ENCODE assay signal across 1 cellular context in the genomic region with DNA sequence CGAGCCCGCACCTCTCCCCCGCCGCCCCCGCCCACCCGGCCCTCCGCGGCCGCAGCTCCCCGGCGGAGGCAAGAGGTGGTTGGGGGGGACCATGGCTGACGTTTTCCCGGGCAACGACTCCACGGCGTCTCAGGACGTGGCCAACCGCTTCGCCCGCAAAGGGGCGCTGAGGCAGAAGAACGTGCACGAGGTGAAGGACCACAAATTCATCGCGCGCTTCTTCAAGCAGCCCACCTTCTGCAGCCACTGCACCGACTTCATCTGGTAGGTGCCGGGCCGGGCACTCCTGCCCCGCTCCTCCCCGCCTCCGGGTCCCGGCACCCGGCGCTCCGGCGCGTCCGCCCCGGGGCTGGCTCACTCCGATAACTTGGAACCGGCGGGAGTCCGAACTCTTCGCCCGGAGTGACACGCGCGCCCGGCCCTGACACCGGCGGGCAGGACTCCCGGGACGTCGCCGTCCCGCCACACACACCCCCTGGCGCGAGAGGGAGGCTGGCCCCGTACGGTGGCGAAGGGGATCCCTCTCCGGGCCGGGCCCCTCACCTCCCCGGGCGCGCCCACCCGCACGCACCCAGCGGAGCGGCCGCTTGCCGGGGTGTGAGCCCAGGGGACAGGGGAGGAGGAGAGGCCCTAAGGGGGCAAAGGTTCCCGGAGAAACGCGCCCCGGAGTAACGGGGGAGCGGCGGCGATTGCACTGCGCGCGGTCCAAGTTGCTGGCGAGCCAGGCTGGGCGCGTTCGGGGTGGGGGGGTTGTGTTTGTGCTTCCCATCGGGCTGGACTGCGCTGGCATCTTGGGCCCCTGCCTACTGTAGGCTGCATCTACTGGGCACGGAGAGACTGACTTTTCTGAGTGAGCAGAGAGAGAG.
TF ChIP-seq lines count a peak whose summit lies in the region.

No MANE protein-coding gene starts in this region.

TF ChIP-seq in HepG2, 621 proteins besides CTCF, POLR2A, EP300 and RAD21 (continued from another document and continues in another):
- TF ChIP-seq, protein P1, sequence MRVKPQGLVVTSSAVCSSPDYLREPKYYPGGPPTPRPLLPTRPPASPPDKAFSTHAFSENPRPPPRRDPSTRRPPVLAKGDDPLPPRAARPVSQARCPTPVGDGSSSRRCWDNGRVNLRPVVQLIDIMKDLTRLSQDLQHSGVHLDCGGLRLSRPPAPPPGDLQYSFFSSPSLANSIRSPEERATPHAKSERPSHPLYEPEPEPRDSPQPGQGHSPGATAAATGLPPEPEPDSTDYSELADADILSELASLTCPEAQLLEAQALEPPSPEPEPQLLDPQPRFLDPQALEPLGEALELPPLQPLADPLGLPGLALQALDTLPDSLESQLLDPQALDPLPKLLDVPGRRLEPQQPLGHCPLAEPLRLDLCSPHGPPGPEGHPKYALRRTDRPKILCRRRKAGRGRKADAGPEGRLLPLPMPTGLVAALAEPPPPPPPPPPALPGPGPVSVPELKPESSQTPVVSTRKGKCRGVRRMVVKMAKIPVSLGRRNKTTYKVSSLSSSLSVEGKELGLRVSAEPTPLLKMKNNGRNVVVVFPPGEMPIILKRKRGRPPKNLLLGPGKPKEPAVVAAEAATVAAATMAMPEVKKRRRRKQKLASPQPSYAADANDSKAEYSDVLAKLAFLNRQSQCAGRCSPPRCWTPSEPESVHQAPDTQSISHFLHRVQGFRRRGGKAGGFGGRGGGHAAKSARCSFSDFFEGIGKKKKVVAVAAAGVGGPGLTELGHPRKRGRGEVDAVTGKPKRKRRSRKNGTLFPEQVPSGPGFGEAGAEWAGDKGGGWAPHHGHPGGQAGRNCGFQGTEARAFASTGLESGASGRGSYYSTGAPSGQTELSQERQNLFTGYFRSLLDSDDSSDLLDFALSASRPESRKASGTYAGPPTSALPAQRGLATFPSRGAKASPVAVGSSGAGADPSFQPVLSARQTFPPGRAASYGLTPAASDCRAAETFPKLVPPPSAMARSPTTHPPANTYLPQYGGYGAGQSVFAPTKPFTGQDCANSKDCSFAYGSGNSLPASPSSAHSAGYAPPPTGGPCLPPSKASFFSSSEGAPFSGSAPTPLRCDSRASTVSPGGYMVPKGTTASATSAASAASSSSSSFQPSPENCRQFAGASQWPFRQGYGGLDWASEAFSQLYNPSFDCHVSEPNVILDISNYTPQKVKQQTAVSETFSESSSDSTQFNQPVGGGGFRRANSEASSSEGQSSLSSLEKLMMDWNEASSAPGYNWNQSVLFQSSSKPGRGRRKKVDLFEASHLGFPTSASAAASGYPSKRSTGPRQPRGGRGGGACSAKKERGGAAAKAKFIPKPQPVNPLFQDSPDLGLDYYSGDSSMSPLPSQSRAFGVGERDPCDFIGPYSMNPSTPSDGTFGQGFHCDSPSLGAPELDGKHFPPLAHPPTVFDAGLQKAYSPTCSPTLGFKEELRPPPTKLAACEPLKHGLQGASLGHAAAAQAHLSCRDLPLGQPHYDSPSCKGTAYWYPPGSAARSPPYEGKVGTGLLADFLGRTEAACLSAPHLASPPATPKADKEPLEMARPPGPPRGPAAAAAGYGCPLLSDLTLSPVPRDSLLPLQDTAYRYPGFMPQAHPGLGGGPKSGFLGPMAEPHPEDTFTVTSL (CRISPR knock-in tag; IDR thresholded peaks at IDR 0.05; ENCODE audit: borderline replicate concordance), result 0 out of 2 replicates have a peak, but pooled peaks have one; percentile 18
- TF ChIP-seq MEIS2 (CRISPR knock-in tag; IDR thresholded peaks at IDR 0.05) (peak; percentile 54; the same call in 1 of the 2 replicates), ARNT (IDR thresholded peaks at IDR 0.05) (no peak), HDAC2 (CRISPR knock-in tag; IDR thresholded peaks at IDR 0.05) (peak; percentile 61), TCF7 (IDR thresholded peaks at IDR 0.05; ENCODE audit: low read depth) (no peak), ZNF160 (CRISPR knock-in tag; IDR thresholded peaks at IDR 0.05) (peak; percentile 73; the same call in 1 of the 2 replicates), ATF7 (IDR thresholded peaks at IDR 0.05) (no peak), ATF7 (CRISPR knock-in tag; IDR thresholded peaks at IDR 0.05) (peak; percentile 49; the same call in 1 of the 2 replicates), ZC3H13 (CRISPR knock-in tag; IDR thresholded peaks at IDR 0.05) (peak; percentile 87), IRF1 (CRISPR knock-in tag; IDR thresholded peaks at IDR 0.05; ENCODE audit: low read depth) (no peak), ZNF768 (CRISPR knock-in tag; IDR thresholded peaks at IDR 0.05) (no peak; the same call in 1 of the 2 replicates), ZNF350 (CRISPR knock-in tag; IDR thresholded peaks at IDR 0.05; ENCODE audit: borderline replicate concordance, low read depth) (peak; percentile 57; the same call in 1 of the 2 replicates), RBM39 (IDR thresholded peaks at IDR 0.05; ENCODE audit: low read depth, low read length, poor library complexity, severe bottlenecking) (peak; percentile 80), ZNF691 (CRISPR knock-in tag; IDR thresholded peaks at IDR 0.05; ENCODE audit: borderline replicate concordance, low read depth) (peak; percentile 57; the same call in 1 of the 2 replicates), ZNF780A (CRISPR knock-in tag; IDR thresholded peaks at IDR 0.05) (0 out of 2 replicates have a peak, but pooled peaks have one; percentile 61), ZNF501 (CRISPR knock-in tag; IDR thresholded peaks at IDR 0.05) (peak; percentile 81), ZNF225 (CRISPR knock-in tag; IDR thresholded peaks at IDR 0.05) (peak; percentile 85; the same call in 1 of the 2 replicates), TAF1 (CRISPR knock-in tag; IDR thresholded peaks at IDR 0.05) (peak; percentile 43; the same call in 1 of the 2 replicates), ZMYM4 (CRISPR knock-in tag; IDR thresholded peaks at IDR 0.05) (peak; percentile 55), SMAD1 (CRISPR knock-in tag; IDR thresholded peaks at IDR 0.05; ENCODE audit: borderline replicate concordance, low read depth) (0 out of 2 replicates have a peak, but pooled peaks have one; percentile 45), ZSCAN29 (CRISPR knock-in tag; conservative IDR thresholded peaks at IDR 0.05) (peak; percentile 41; the same call in 1 of the 2 replicates), IRF9 (CRISPR knock-in tag; IDR thresholded peaks at IDR 0.05; ENCODE audit: borderline replicate concordance) (peak; percentile 36; the same call in 1 of the 2 replicates), ARNTL (CRISPR knock-in tag; IDR thresholded peaks at IDR 0.05) (peak; percentile 27; the same call in 1 of the 2 replicates), ZNF253 (CRISPR knock-in tag; IDR thresholded peaks at IDR 0.05; ENCODE audit: borderline replicate concordance) (no peak), HDAC1 (CRISPR knock-in tag; IDR thresholded peaks at IDR 0.05) (peak; percentile 91), ZNF121 (CRISPR knock-in tag; IDR thresholded peaks at IDR 0.05) (peak; percentile 62), ZBTB4 (CRISPR knock-in tag; IDR thresholded peaks at IDR 0.05; ENCODE audit: borderline replicate concordance) (peak; percentile 85)
- TF ChIP-seq, protein P2, sequence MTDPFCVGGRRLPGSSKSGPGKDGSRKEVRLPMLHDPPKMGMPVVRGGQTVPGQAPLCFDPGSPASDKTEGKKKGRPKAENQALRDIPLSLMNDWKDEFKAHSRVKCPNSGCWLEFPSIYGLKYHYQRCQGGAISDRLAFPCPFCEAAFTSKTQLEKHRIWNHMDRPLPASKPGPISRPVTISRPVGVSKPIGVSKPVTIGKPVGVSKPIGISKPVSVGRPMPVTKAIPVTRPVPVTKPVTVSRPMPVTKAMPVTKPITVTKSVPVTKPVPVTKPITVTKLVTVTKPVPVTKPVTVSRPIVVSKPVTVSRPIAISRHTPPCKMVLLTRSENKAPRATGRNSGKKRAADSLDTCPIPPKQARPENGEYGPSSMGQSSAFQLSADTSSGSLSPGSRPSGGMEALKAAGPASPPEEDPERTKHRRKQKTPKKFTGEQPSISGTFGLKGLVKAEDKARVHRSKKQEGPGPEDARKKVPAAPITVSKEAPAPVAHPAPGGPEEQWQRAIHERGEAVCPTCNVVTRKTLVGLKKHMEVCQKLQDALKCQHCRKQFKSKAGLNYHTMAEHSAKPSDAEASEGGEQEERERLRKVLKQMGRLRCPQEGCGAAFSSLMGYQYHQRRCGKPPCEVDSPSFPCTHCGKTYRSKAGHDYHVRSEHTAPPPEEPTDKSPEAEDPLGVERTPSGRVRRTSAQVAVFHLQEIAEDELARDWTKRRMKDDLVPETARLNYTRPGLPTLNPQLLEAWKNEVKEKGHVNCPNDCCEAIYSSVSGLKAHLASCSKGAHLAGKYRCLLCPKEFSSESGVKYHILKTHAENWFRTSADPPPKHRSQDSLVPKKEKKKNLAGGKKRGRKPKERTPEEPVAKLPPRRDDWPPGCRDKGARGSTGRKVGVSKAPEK (CRISPR knock-in tag; IDR thresholded peaks at IDR 0.05; ENCODE audit: borderline replicate concordance), result peak; percentile 33; the same call in 1 of the 2 replicates
- TF ChIP-seq, protein P3, sequence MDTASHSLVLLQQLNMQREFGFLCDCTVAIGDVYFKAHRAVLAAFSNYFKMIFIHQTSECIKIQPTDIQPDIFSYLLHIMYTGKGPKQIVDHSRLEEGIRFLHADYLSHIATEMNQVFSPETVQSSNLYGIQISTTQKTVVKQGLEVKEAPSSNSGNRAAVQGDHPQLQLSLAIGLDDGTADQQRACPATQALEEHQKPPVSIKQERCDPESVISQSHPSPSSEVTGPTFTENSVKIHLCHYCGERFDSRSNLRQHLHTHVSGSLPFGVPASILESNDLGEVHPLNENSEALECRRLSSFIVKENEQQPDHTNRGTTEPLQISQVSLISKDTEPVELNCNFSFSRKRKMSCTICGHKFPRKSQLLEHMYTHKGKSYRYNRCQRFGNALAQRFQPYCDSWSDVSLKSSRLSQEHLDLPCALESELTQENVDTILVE (CRISPR knock-in tag; IDR thresholded peaks at IDR 0.05), result peak; percentile 61; the same call in 1 of the 2 replicates
- TF ChIP-seq, protein P4, sequence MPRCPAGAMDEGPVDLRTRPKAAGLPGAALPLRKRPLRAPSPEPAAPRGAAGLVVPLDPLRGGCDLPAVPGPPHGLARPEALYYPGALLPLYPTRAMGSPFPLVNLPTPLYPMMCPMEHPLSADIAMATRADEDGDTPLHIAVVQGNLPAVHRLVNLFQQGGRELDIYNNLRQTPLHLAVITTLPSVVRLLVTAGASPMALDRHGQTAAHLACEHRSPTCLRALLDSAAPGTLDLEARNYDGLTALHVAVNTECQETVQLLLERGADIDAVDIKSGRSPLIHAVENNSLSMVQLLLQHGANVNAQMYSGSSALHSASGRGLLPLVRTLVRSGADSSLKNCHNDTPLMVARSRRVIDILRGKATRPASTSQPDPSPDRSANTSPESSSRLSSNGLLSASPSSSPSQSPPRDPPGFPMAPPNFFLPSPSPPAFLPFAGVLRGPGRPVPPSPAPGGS (CRISPR knock-in tag; IDR thresholded peaks at IDR 0.05), result 0 out of 2 replicates have a peak, but pooled peaks have one; percentile 41
- TF ChIP-seq, protein P5, sequence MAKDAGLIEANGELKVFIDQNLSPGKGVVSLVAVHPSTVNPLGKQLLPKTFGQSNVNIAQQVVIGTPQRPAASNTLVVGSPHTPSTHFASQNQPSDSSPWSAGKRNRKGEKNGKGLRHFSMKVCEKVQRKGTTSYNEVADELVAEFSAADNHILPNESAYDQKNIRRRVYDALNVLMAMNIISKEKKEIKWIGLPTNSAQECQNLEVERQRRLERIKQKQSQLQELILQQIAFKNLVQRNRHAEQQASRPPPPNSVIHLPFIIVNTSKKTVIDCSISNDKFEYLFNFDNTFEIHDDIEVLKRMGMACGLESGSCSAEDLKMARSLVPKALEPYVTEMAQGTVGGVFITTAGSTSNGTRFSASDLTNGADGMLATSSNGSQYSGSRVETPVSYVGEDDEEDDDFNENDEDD (CRISPR knock-in tag; IDR thresholded peaks at IDR 0.05; ENCODE audit: borderline replicate concordance), result peak; percentile 12; the same call in 1 of the 2 replicates
